8 cellular contexts compared by ENCODE assay signal in genomic region chr1:32886012-32886827, GRCh38. TPM values are rescaled to one million over a fixed set of nuclear protein-coding genes. Genes with fewer than 3 reads are reported as not detected.
A peak's percentile ranks its signal among the peaks of the same experiment; 100 is the strongest.
DNase-seq lines count a peak whose midpoint lies in the region; ATAC-seq and TF ChIP-seq lines count a peak whose summit lies in the region.

TSS of gene HPCA (plus strand) at chr1:32886491. CDS start at chr1:32888899, 2,408 bp downstream.

- ATAC-seq in HG03196 (IDR thresholded peaks at IDR 0.05; ENCODE audit: unreplicated experiment) (no peak), HG03025 (IDR thresholded peaks at IDR 0.05; ENCODE audit: low FRiP score, unreplicated experiment) (no peak)

- DNase-seq in DMS53 (lab: John Stamatoyannopoulos, UW) (peak; percentile 75), KBM-7 (peak; percentile 74), fibroblast of pulmonary artery (ENCODE audit: low read depth) (peak; percentile 58), occipital lobe (lab: John Stamatoyannopoulos, UW) (no peak), NK-92 (lab: John Stamatoyannopoulos, UW; ENCODE audit: unreplicated experiment) (no peak)
- DNase-seq in activated CD4-positive, alpha-beta T cell treated with anti-CD3 and anti-CD28 coated beads, Interleukin-2, amount 50 U/mL, for 1 hour: peak; percentile 25

- TF ChIP-seq CTCF in fibroblast of pulmonary artery (IDR thresholded peaks at IDR 0.05; ENCODE audit: low read length, missing control alignments): peak; percentile 59

- no peak within 1 kb of the TSS for H3K4me3 ChIP-seq in fibroblast of pulmonary artery (replicated peaks; ENCODE audit: low read depth, low read length)

- in situ Hi-C loops in KBM-7 (cut with MboI; ENCODE audit: low pct_unique_long_range_greater_than_20kb, low sequenced_read_pairs): no loop called here

RNA-seq across cellular contexts. Expression of gene HPCA, which starts in this region (rescaled TPM):
- total RNA-seq in occipital lobe: 44.0 TPM

Comparison
In these comparisons a context has a peak if more than half of its experiments do, and no peak if none do; other contexts are left out.
1. DNase-seq: peak in DMS53 (single experiment), KBM-7 (single experiment), activated CD4-positive, alpha-beta T cell treated with anti-CD3 and anti-CD28 coated beads, Interleukin-2, amount 50 U/mL, for 1 hour (single experiment) and fibroblast of pulmonary artery (single experiment); none in occipital lobe (single experiment) and NK-92 (single experiment).